9 cellular contexts compared by ENCODE assay signal in the genomic region with DNA sequence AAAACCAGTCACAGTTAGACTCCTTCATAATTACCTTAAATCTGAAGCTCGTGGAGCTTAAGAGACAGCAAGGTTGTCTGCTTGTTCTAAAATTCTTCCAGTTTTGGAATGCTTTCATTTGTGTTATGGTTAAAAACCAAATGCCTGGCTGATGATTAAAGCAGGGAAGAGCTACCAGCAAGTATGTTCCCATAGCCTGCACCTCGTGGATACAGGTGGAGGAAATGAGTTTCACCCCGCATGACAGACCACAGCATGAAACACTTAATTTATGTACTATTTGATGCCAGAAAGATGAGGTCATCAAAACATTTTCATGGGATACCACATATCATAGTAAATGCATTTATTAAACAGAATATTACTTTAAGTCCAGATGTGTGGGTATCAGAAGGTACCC. TPM values are rescaled to one million over a fixed set of nuclear protein-coding genes. Genes with fewer than 3 reads are reported as not detected.
DNase-seq lines count a peak whose midpoint lies in the region; ATAC-seq and TF ChIP-seq lines count a peak whose summit lies in the region.
"Had no signal": no experiment of that assay in that cellular context is flagged by ENCODE, and none has a peak within 500 bp of the region (broad histone marks: within the 10 kb centered on the region; RNA-seq: fewer than 3 reads in every experiment).

No MANE protein-coding gene starts in this region.

- no peaks in the 10 kb centered on the region for H3K9me2 ChIP-seq in PC-3 (replicated peaks; ENCODE audit: low read length)

- no peaks in the 10 kb centered on the region for H3K36me3 Mint-ChIP-seq in neural progenitor cell

- H3K79me2 ChIP-seq in PC-3 (ENCODE audit: low read length) (peaks cover 15% of the 10 kb centered on the region), neural progenitor cell (ENCODE audit: low read depth) (no peaks in the 10 kb centered on the region)

- H3K36me3 ChIP-seq in PC-3 (ENCODE audit: low read depth, low read length) = no peaks in the 10 kb centered on the region
- H3K36me3 ChIP-seq in neural progenitor cell = no peaks in the 10 kb centered on the region

- peak overlapping the region; percentile 24; the same call in 1 of the 2 replicates for H2AFZ ChIP-seq in PC-3 (ENCODE audit: low read length)
- H2AFZ ChIP-seq in neural progenitor cell (replicated peaks) = peak overlapping the region; percentile 70

- H3K27me3 ChIP-seq in PC-3 (ENCODE audit: low read length) (no peaks in the 10 kb centered on the region), neural progenitor cell (no peaks in the 10 kb centered on the region)

- no TSS peak for BruUV-seq in PC-3 (replicated peaks; lab: Mats Ljungman, UMichigan)

- POLR2A ChIA-PET in AG04449 (lab: Yijun Ruan, JAX) = no interaction called here
- POLR2A ChIA-PET in PC-3 (lab: Charles Lee; ENCODE audit: unreplicated experiment) = no interaction called here
- POLR2A ChIA-PET in GM10248 (lab: Yijun Ruan, JAX) = no interaction called here

- H3F3A ChIP-seq in PC-3 (ENCODE audit: low read length, unreplicated experiment) (no peaks in the 10 kb centered on the region), neural progenitor cell (ENCODE audit: low read depth) (peaks cover 16% of the 10 kb centered on the region)

- CTCF ChIA-PET in AG04449 (lab: Yijun Ruan, JAX) (no interaction called here), PC-3 (lab: Charles Lee) (no interaction called here), GM10248 (lab: Yijun Ruan, JAX) (interaction anchor here (0.7 to 1.2 kb wide), 2 partner anchors 8 to 14 kb away, joined by 3 to 5 read pairs; no protein-coding TSS in a partner anchor)

- H4K20me1 ChIP-seq in PC-3 (ENCODE audit: low read length) = no peaks in the 10 kb centered on the region
- H4K20me1 ChIP-seq in neural progenitor cell (ENCODE audit: low read depth) = no peaks in the 10 kb centered on the region

- H3K27ac ChIP-seq in PC-3 (ENCODE audit: low read length) (peak overlapping the region; percentile 71), neural progenitor cell (no peak overlapping the region)

- peak overlapping the region; percentile 78 for H3K27ac Mint-ChIP-seq in neural progenitor cell

- TF ChIP-seq CTCF in AG04449 (IDR thresholded peaks at IDR 0.05; ENCODE audit: insufficient read depth, low read length, missing control alignments) (no peak), PC-3 (conservative IDR thresholded peaks at IDR 0.05; ENCODE audit: low read depth, low read length) (no peak), epithelial cell of esophagus (IDR thresholded peaks at IDR 0.05; ENCODE audit: insufficient read depth, low read depth, low read length, missing control alignments) (no peak), neural progenitor cell (IDR thresholded peaks at IDR 0.05) (no peak), GM10248 (IDR thresholded peaks at IDR 0.05; ENCODE audit: control extremely low read depth, extremely low read depth, low read depth, missing control alignments) (no peak)

- H3K4me3 ChIP-seq in AG04449 (ENCODE audit: low read depth, low read length) = peak overlapping the region; percentile 49
- H3K4me3 ChIP-seq in PC-3 (ENCODE audit: low read length) = peak overlapping the region; percentile 39; the same call in 1 of the 2 replicates
- peak overlapping the region; percentile 38 for H3K4me3 ChIP-seq in epithelial cell of esophagus (ENCODE audit: low read length)
- no peak overlapping the region for H3K4me3 ChIP-seq in neural progenitor cell

- DNase-seq in AG04449 (ENCODE audit: low read depth, low spot score) (peak; percentile 59), PC-3 (peak; percentile 69), epithelial cell of esophagus (ENCODE audit: low read depth) (peak; percentile 91), neural progenitor cell (ENCODE audit: low spot score) (no peak), SKM-1 (lab: John Stamatoyannopoulos, UW; ENCODE audit: unreplicated experiment) (no peak), GOT3 (lab: John Stamatoyannopoulos, UW) (no peak), GM10248 (ENCODE audit: extremely low spot score) (no peak)
- DNase-seq: NCI-H187 treated with DMSO at 0.1 percent for 48 hours had no signal

- intact Hi-C loops in PC-3 (cut with micrococcal nuclease) = loop anchor here (5.0 kb wide), 2 partner anchors 71 to 86 kb away; no protein-coding TSS in a partner anchor

- H3K27me3 Mint-ChIP-seq in neural progenitor cell (ENCODE audit: insufficient read depth, low read depth) = peaks cover 2% of the 10 kb centered on the region

- peak; percentile 80 for ATAC-seq in PC-3
- no peak for ATAC-seq in GM18867 (IDR thresholded peaks at IDR 0.05; ENCODE audit: unreplicated experiment)

- no peaks in the 10 kb centered on the region for H3K9me3 ChIP-seq in PC-3 (ENCODE audit: low read length)
- H3K9me3 ChIP-seq in neural progenitor cell (ENCODE audit: low read depth) = no peaks in the 10 kb centered on the region

- H3K9ac ChIP-seq in PC-3 (ENCODE audit: low read length) (peak overlapping the region; percentile 15; the same call in 1 of the 2 replicates), neural progenitor cell (no peak overlapping the region)

- no peaks in the 10 kb centered on the region for H3K9me3 Mint-ChIP-seq in neural progenitor cell

- H3K4me3 Mint-ChIP-seq in neural progenitor cell = no peak overlapping the region

- H3K4me2 ChIP-seq in PC-3 (ENCODE audit: low read length) (peak overlapping the region; percentile 72), neural progenitor cell (peak overlapping the region; percentile 61)

- H3K4me1 ChIP-seq in PC-3 (ENCODE audit: insufficient read depth, low read length) (peaks cover 30% of the 10 kb centered on the region), neural progenitor cell (peaks cover 30% of the 10 kb centered on the region)

- H3K4me1 Mint-ChIP-seq in neural progenitor cell = peaks cover 41% of the 10 kb centered on the region

RNA-seq across cellular contexts. Expression of gene DOCK9, which starts 0.4 kb away (rescaled TPM):
- total RNA-seq in PC-3 (2014; rRNA removed) = 31.7 and 36.5 TPM in 2 replicates
- total RNA-seq in neural progenitor cell (ENCODE audit: low replicate concordance) = 16.6 and 20.3 TPM in 2 replicates

Comparison
In these comparisons a context has a peak if more than half of its experiments do, and no peak if none do; other contexts are left out.
1. DNase-seq: peak in AG04449 (single experiment), PC-3 (single experiment) and epithelial cell of esophagus (single experiment); none in neural progenitor cell (single experiment), SKM-1 (single experiment), GOT3 (single experiment) and GM10248 (single experiment).